Comparison of ENCODE assay signal across 9 cellular contexts in the genomic region with DNA sequence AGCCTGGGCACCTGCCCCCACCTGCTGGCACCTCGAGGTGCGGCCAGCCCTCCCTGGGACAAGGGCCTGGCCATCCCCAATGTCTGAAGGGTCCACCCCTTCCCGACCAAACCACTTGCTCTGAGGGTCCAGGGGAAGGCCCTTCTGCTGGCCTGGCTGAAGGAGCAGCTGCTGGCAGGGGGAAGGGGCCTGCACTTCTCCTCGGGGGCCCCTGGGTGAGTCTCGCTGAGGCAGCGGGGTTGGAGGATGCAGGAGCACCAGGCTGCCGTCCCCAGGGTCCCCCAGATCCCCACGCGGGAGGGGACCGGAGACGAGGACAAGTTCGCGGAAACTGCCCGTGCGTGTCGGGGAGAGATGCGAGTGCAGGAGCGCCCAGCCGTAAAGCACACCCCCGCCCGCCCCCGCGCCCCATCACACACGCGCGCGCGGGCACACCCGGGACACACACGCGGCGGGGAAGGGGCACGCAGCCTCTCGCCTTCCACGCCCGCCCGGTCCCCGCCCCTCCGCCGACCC. TPM values are rescaled to one million over a fixed set of nuclear protein-coding genes. Genes with fewer than 3 reads are reported as not detected.
DNase-seq lines count a peak whose midpoint lies in the region; ATAC-seq lines count a peak whose summit lies in the region.
"Had no signal": no experiment of that assay in that cellular context is flagged by ENCODE, and none has a peak within 500 bp of the region (broad histone marks: within the 10 kb centered on the region; RNA-seq: fewer than 3 reads in every experiment).

No MANE protein-coding gene starts in this region.

- DNase-seq in activated T-cell treated with anti-CD3 and anti-CD28 coated beads for 4 hours (peak; percentile 61), left ventricle myocardium superior (peak; percentile 51), occipital lobe (lab: John Stamatoyannopoulos, UW) (no peak), NCI-H1048 (lab: John Stamatoyannopoulos, UW) (no peak)
- peak; percentile 49 for DNase-seq in stimulated activated CD8-positive, alpha-beta memory T cell treated with anti-CD3 and anti-CD28 coated beads, Interleukin-12 subunit alpha, Interleukin-12 subunit beta, amount 100 ng/mL, for 4 hours (ENCODE audit: low read depth)

- no peaks in the 10 kb centered on the region for H3K9me3 ChIP-seq in HUES48 (ENCODE audit: control insufficient read depth, insufficient read depth, low read length)

- no peaks in the 10 kb centered on the region for H3K36me3 ChIP-seq in HUES48 (ENCODE audit: control insufficient read depth, insufficient read depth, low read length)

- no peak overlapping the region for H3K9ac ChIP-seq in HUES48 (ENCODE audit: low read depth, low read length)

- intact Hi-C loops in left ventricle myocardium superior (cut with micrococcal nuclease): no loop called here

- no peaks in the 10 kb centered on the region for H3K27me3 ChIP-seq in HUES48 (ENCODE audit: control insufficient read depth, insufficient read depth, low read length)

- peak overlapping the region; percentile 61 for H3K4me3 ChIP-seq in HUES48 (ENCODE audit: low read depth, low read length)

- ATAC-seq in left ventricle myocardium superior: no peak
- ATAC-seq in HG02610 (IDR thresholded peaks at IDR 0.05; ENCODE audit: unreplicated experiment): no peak
- ATAC-seq in GM21576 (IDR thresholded peaks at IDR 0.05; ENCODE audit: unreplicated experiment): no peak

- H3K27ac ChIP-seq in HUES48 (ENCODE audit: low read depth, low read length): no peak overlapping the region

- peaks cover 5% of the 10 kb centered on the region; the same call in 1 of the 2 replicates for H3K4me1 ChIP-seq in HUES48 (ENCODE audit: control insufficient read depth, insufficient read depth, low read length)

RNA-seq across cellular contexts. Expression of gene CACNA1H, which starts 0.7 kb away (rescaled TPM):
- total RNA-seq in left ventricle myocardium superior (3.2 TPM), occipital lobe (15.4 TPM)

RNA-seq across cellular contexts. Expression of gene C1QTNF8, which starts 56.1 kb away (rescaled TPM):
- total RNA-seq in left ventricle myocardium superior (not detected), occipital lobe (not detected)
- total RNA-seq: left colon had no signal

Comparison
In these comparisons a context has a peak if more than half of its experiments do, and no peak if none do; other contexts are left out.
1. DNase-seq: peak in activated T-cell treated with anti-CD3 and anti-CD28 coated beads for 4 hours (single experiment), left ventricle myocardium superior (single experiment) and stimulated activated CD8-positive, alpha-beta memory T cell treated with anti-CD3 and anti-CD28 coated beads, Interleukin-12 subunit alpha, Interleukin-12 subunit beta, amount 100 ng/mL, for 4 hours (single experiment); none in occipital lobe (single experiment) and NCI-H1048 (single experiment).